In the genomic region with DNA sequence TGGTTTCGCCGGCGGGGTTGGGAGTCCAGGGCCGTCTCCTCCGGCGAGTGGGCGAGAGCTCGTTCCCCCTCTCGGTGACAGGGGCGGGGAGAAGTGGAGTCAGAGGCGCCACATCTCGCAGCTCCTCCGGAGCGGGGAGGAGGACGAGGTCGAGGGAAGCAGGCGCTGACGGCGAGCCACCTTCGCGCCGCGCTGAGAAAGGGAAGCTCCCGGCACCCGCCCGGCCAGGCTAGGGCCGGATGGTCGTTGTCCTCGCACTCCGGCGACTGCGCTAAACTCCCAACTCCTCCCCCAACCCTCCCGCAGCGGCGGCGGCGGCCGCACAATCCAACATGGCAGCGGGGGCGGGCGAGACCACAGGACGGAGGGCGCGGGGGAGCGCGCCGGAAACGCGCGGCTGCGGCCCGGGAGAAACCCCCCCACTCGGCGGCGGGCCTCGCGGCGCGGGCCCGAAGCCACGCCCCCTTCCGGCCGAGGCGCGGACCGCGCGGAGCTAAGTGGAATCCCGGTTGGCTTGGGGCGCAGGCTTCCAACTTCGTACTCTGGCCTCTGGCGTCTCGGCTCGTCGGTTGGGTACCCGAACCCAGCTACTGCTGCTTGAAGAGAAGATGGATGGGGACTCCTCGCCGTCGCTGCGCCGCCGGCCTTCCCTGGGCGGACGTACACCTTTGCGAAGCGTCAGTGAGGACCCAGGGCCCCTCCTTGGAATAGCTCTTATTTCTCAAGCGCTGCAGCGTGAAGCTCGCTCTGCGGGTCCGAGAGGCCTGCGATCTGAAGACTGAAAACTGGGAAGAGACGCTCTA, we compare ENCODE assay signal across 8 cellular contexts. TPM values are rescaled to one million over a fixed set of nuclear protein-coding genes. Genes with fewer than 3 reads are reported as not detected.
DNase-seq lines count a peak whose midpoint lies in the region; ATAC-seq, FAIRE-seq and TF ChIP-seq lines count a peak whose summit lies in the region.

A gene (minus strand): TSS at position 270 of the 803 bp plus-strand sequence. CDS start 269 bp downstream, at position 1.

- H3K27ac ChIP-seq in ascending aorta (peak within 1 kb of the TSS; percentile 99), right cardiac atrium (ENCODE audit: low read length) (peak within 1 kb of the TSS; percentile 99)

- DNase-seq in NCI-H146 (lab: John Stamatoyannopoulos, UW): peak; percentile 89
- DNase-seq in T-helper 2 cell: peak; percentile 73 to 93 (median 80)
- DNase-seq in ascending aorta (ENCODE audit: low spot score in 2 of 2): peak; percentile 64 to 96
- DNase-seq in right cardiac atrium: peak; percentile 92 to 97 (median 96)
- no peak for DNase-seq in pulmonary artery endothelial cell (ENCODE audit: low read depth, low spot score)
- DNase-seq in urothelium cell line (ENCODE audit: low spot score): peak; percentile 82

- intact Hi-C loops in ascending aorta (cut with DNase I) (loop anchor here (1.0 to 10.0 kb wide), 4 partner anchors 20 to 1180 kb away; a partner anchor contains a TSS), right cardiac atrium (cut with DNase I) (loop anchor here in 1 of 4 donors (10.0 kb wide), 1 partner anchor 54 kb away; no protein-coding TSS in a partner anchor)

- under 1% methylated on average over 93 of the region's 93 CpGs for WGBS in right cardiac atrium

- no peaks in the 10 kb centered on the region for H3K27me3 ChIP-seq in ascending aorta
- no peaks in the 10 kb centered on the region for H3K27me3 ChIP-seq in right cardiac atrium (ENCODE audit: control insufficient read depth, insufficient read depth)

- peak in 1 of 3 experiments; percentile 5 for TF ChIP-seq CTCF in ascending aorta (IDR thresholded peaks at IDR 0.05)

- H3K9me3 ChIP-seq in ascending aorta (no peaks in the 10 kb centered on the region), right cardiac atrium (ENCODE audit: control insufficient read depth, low read length) (no peaks in the 10 kb centered on the region)

- FAIRE-seq in urothelium cell line (lab: Jason Lieb, UNC): no peak

- ATAC-seq in GM18498 (IDR thresholded peaks at IDR 0.05; ENCODE audit: unreplicated experiment) (peak; percentile 85), HG02870 (IDR thresholded peaks at IDR 0.05; ENCODE audit: unreplicated experiment) (peak; percentile 64), right cardiac atrium (peak; percentile 97)

- H3K4me1 ChIP-seq in ascending aorta (peaks cover 0 to 43% of the 10 kb centered on the region in 2 donors), right cardiac atrium (ENCODE audit: control insufficient read depth, insufficient read depth, low read length) (no peaks in the 10 kb centered on the region)

- peak within 1 kb of the TSS; percentile 84 to 99 for H3K4me3 ChIP-seq in ascending aorta
- peak within 1 kb of the TSS; percentile 75 for H3K4me3 ChIP-seq in right cardiac atrium (ENCODE audit: low read length)

- no peaks in the 10 kb centered on the region for H3K36me3 ChIP-seq in ascending aorta

RNA-seq across cellular contexts. Expression of the gene that starts here (rescaled TPM):
- total RNA-seq in ascending aorta (23.7 TPM), right cardiac atrium (10 to 100 TPM; 24.7 to 32.5 (median 28.6) TPM), pulmonary artery endothelial cell (10.2 and 14.0 TPM in 2 replicates)
- polyA plus RNA-seq in right cardiac atrium: 16.9 TPM
